Comparison of ENCODE assay signal across 8 cellular contexts in genomic region chrX:101415180-101416130, GRCh38. TPM values are rescaled to one million over a fixed set of nuclear protein-coding genes. Genes with fewer than 3 reads are reported as not detected.
DNase-seq lines count a peak whose midpoint lies in the region; ATAC-seq, FAIRE-seq and TF ChIP-seq lines count a peak whose summit lies in the region.

No MANE protein-coding gene starts in this region.

- no CpG with 5 or more reads among the region's 12 CpGs for WGBS in IMR-90 (ENCODE audit: extremely low coverage in 2 of 2, insufficient read length in 1 of 2), 2 experiments

- H3K18ac ChIP-seq in IMR-90 (ENCODE audit: low read depth, low read length): no peak overlapping the region

- no peak overlapping the region for H2BK20ac ChIP-seq in IMR-90 (ENCODE audit: low read depth, low read length)

- H2AK9ac ChIP-seq in IMR-90 (replicated peaks; ENCODE audit: low read depth, low read length, poor library complexity): peak overlapping the region; percentile 38

- no TSS peak for BruUV-seq in IMR-90 (replicated peaks; lab: Mats Ljungman, UMichigan)

- H3K9me3 ChIP-seq in IMR-90 (ENCODE audit: control insufficient read depth, insufficient read depth, low read length): no peaks in the 10 kb centered on the region

- TF ChIP-seq POLR2A in IMR-90 (IDR thresholded peaks at IDR 0.05; ENCODE audit: low read depth, low read length): no peak

- H3K4me1 ChIP-seq in IMR-90 (ENCODE audit: control insufficient read depth, insufficient read depth, low read length): peaks cover 4% of the 10 kb centered on the region; the same call in 1 of the 2 replicates

- no peak overlapping the region for H2BK120ac ChIP-seq in IMR-90 (ENCODE audit: low read depth, low read length)

- H3K14ac ChIP-seq in IMR-90 (replicated peaks; ENCODE audit: low read depth, low read length): no peak overlapping the region

- H3K9me3 Mint-ChIP-seq in stimulated activated memory B cell treated with anti-CD40 and anti-IgM and Interleukin-4, amounts not matched to agents 10 μg/mL and 1 μg/mL and 100 μg/mL, for 72 hours: no peaks in the 10 kb centered on the region

- H3K27ac Mint-ChIP-seq in stimulated activated memory B cell treated with anti-CD40 and anti-IgM and Interleukin-4, amounts not matched to agents 10 μg/mL and 1 μg/mL and 100 μg/mL, for 72 hours: peak overlapping the region; percentile 82

- H3K79me1 ChIP-seq in IMR-90 (ENCODE audit: low read depth in 1 of 2, low read length in 2 of 2): peaks cover 0 to 6% of the 10 kb centered on the region in 2 experiments; a peak in 1 of 4 replicates

- FAIRE-seq in RCC 7860 (lab: Jason Lieb, UNC) (no peak), islet of Langerhans (lab: Jason Lieb, UNC) (peak; percentile 87)

- dilution Hi-C loops in IMR-90 (cut with HindIII; ENCODE audit: low sequenced_read_pairs, unreplicated experiment): no loop called here

- no peak overlapping the region for H2BK5ac ChIP-seq in IMR-90 (ENCODE audit: low read depth, low read length, poor library complexity, severe bottlenecking)

- peaks cover 9% of the 10 kb centered on the region for H4K20me1 ChIP-seq in IMR-90 (ENCODE audit: insufficient read depth, low read length)

- H2AK5ac ChIP-seq in IMR-90 (ENCODE audit: low read depth, low read length): no peak overlapping the region

- no peak overlapping the region for H4K91ac ChIP-seq in IMR-90 (ENCODE audit: insufficient read depth, low read depth, low read length)

- H3K27ac ChIP-seq in IMR-90 (ENCODE audit: insufficient read depth, low read length): no peak overlapping the region
- H3K27ac ChIP-seq in brain microvascular endothelial cell: no peak overlapping the region

- POLR2A ChIA-PET in IMR-90 (lab: Charles Lee; ENCODE audit: unreplicated experiment): no interaction called here

- no peak overlapping the region for H3K9ac ChIP-seq in IMR-90 (ENCODE audit: low read depth, low read length)

- H3K4me3 ChIP-seq in IMR-90 (ENCODE audit: insufficient read depth, low read depth, low read length) (no peak overlapping the region), brain microvascular endothelial cell (ENCODE audit: low read depth, low read length) (no peak overlapping the region)

- TF ChIP-seq CTCF in IMR-90 (conservative IDR thresholded peaks at IDR 0.05; ENCODE audit: low read depth, low read length) (peak; percentile 77), brain microvascular endothelial cell (IDR thresholded peaks at IDR 0.05; ENCODE audit: low read depth, low read length, missing control alignments) (peak; percentile 74)

- CTCF ChIA-PET in IMR-90 (lab: Yijun Ruan, JAX): interaction anchor here (0.6 to 1.0 kb wide), 3 partner anchors 16 to 370 kb away, joined by 3 read pairs; no protein-coding TSS in a partner anchor

- in situ Hi-C loops in IMR-90 (cut with MboI; ENCODE audit: low sequenced_read_pairs): loop anchor here (5.0 kb wide), 1 partner anchor 382 kb away; no protein-coding TSS in a partner anchor
- in situ Hi-C loops in brain microvascular endothelial cell (cut with HindIII; ENCODE audit: low pct_ligation_motif_present, low sequenced_read_pairs): no loop called here

- H2BK15ac ChIP-seq in IMR-90 (ENCODE audit: low read depth, low read length): no peak overlapping the region

- H3K23ac ChIP-seq in IMR-90 (ENCODE audit: low read depth, low read length): no peak overlapping the region

- H3K36me3 ChIP-seq in IMR-90 (ENCODE audit: control insufficient read depth, insufficient read depth, low read length) (peaks cover 11% of the 10 kb centered on the region), brain microvascular endothelial cell (replicated peaks) (no peaks in the 10 kb centered on the region)

- H3K27me3 Mint-ChIP-seq in stimulated activated memory B cell treated with anti-CD40 and anti-IgM and Interleukin-4, amounts not matched to agents 10 μg/mL and 1 μg/mL and 100 μg/mL, for 72 hours: no peaks in the 10 kb centered on the region

- peaks cover 19% of the 10 kb centered on the region for H3K36me3 Mint-ChIP-seq in stimulated activated memory B cell treated with anti-CD40 and anti-IgM and Interleukin-4, amounts not matched to agents 10 μg/mL and 1 μg/mL and 100 μg/mL, for 72 hours

- H3K9me1 ChIP-seq in IMR-90 (ENCODE audit: insufficient read depth, low read length): no peaks in the 10 kb centered on the region

- intact Hi-C loops in IMR-90 (cut with micrococcal nuclease): loop anchor here (1.0 to 5.0 kb wide), 4 partner anchors 67 to 384 kb away; partner anchors contain the start of gene ARMCX1

- peaks cover 2% of the 10 kb centered on the region; the same call in 1 of the 2 replicates for H3K27me3 ChIP-seq in IMR-90 (ENCODE audit: control insufficient read depth, insufficient read depth, low read length)
- no peaks in the 10 kb centered on the region for H3K27me3 ChIP-seq in brain microvascular endothelial cell (replicated peaks)

- peak overlapping the region in 1 of 2 experiments; percentile 6; a peak in 1 of 4 replicates for H4K8ac ChIP-seq in IMR-90 (ENCODE audit: low read depth in 2 of 2, low read length in 2 of 2)

- peak overlapping the region; percentile 71 for H2AFZ ChIP-seq in IMR-90 (replicated peaks; ENCODE audit: low read length, poor library complexity)

- no peak overlapping the region for H3K56ac ChIP-seq in IMR-90 (ENCODE audit: extremely low read depth, insufficient read depth, low read length)

- H3K4me2 ChIP-seq in IMR-90 (ENCODE audit: low read depth, low read length): peak overlapping the region; percentile 21; the same call in 1 of the 2 replicates

- ATAC-seq in GM21526 (IDR thresholded peaks at IDR 0.05; ENCODE audit: low FRiP score, unreplicated experiment) (peak; percentile 64), IMR-90 (ENCODE audit: low read depth) (peak; percentile 73)
- peak; percentile 73 for ATAC-seq in stimulated activated memory B cell treated with anti-CD40 and anti-IgM and Interleukin-4, amounts not matched to agents 10 μg/mL and 1 μg/mL and 100 μg/mL, for 72 hours

- H3K4me1 Mint-ChIP-seq in stimulated activated memory B cell treated with anti-CD40 and anti-IgM and Interleukin-4, amounts not matched to agents 10 μg/mL and 1 μg/mL and 100 μg/mL, for 72 hours: peaks cover 52% of the 10 kb centered on the region

- peak overlapping the region; percentile 41 for H3K4me3 Mint-ChIP-seq in stimulated activated memory B cell treated with anti-CD40 and anti-IgM and Interleukin-4, amounts not matched to agents 10 μg/mL and 1 μg/mL and 100 μg/mL, for 72 hours

- no peak overlapping the region for H4K5ac ChIP-seq in IMR-90 (ENCODE audit: low read depth, low read length)

- peak; percentile 68 to 79 for DNase-seq in NCI-H524 (lab: John Stamatoyannopoulos, UW)
- DNase-seq in NCI-H524 treated with DMSO at 0.1 percent for 48 hours (lab: John Stamatoyannopoulos, UW): no peak
- DNase-seq in IMR-90: peak; percentile 84
- peak; percentile 18 for DNase-seq in RCC 7860 (ENCODE audit: low spot score)
- DNase-seq in brain microvascular endothelial cell: peak; percentile 44

- 0 out of 2 replicates have a peak overlapping the region, but pooled peaks have one; percentile 3 for H3K4ac ChIP-seq in IMR-90 (ENCODE audit: low read depth, low read length)

- TF ChIP-seq RAD21 in IMR-90 (IDR thresholded peaks at IDR 0.05; ENCODE audit: low read length): peak; percentile 77

TF ChIP-seq in IMR-90, 13 proteins besides CTCF, POLR2A, EP300 and RAD21:
- peak; percentile 44 for TF ChIP-seq SMC3 (IDR thresholded peaks at IDR 0.05; ENCODE audit: low read depth, low read length)
- no peak for TF ChIP-seq CHD1 (IDR thresholded peaks at IDR 0.05; ENCODE audit: low read depth, low read length)
- no peak for TF ChIP-seq CEBPB (IDR thresholded peaks at IDR 0.05; ENCODE audit: low read depth, low read length)
TF ChIP-seq in IMR-90: peak in this region for 1.

RNA-seq across cellular contexts. Expression of gene HNRNPH2, which starts 7.4 kb away (rescaled TPM):
- 54.3 and 95.3 TPM in 2 replicates for total RNA-seq in IMR-90 (2012; rRNA removed)
- 31.4 and 42.8 TPM in 2 replicates for polyA plus RNA-seq in IMR-90 (2012; rRNA removed)
- polyA plus RNA-seq in IMR-90 (2012; cell fraction: cytosol; rRNA removed): 5.2 and 10.1 TPM in 2 replicates
- polyA plus RNA-seq in IMR-90 (2012; cell fraction: nucleus; rRNA removed; ENCODE audit: low replicate concordance): 1.4 and 12.2 TPM in 2 replicates

RNA-seq across cellular contexts. Expression of gene GLA, which starts 7.7 kb away (rescaled TPM):
- total RNA-seq in IMR-90 (2012; rRNA removed): 37.2 and 38.7 TPM in 2 replicates
- 26.4 and 27.9 TPM in 2 replicates for polyA plus RNA-seq in IMR-90 (2012; rRNA removed)
- 11.8 and 15.8 TPM in 2 replicates for polyA plus RNA-seq in IMR-90 (2012; cell fraction: cytosol; rRNA removed)
- polyA plus RNA-seq in IMR-90 (2012; cell fraction: nucleus; rRNA removed; ENCODE audit: low replicate concordance): 14.3 and 57.2 TPM in 2 replicates

RNA-seq across cellular contexts. Expression of gene RPL36A, which starts 24.6 kb away (rescaled TPM):
- total RNA-seq in IMR-90 (2012; rRNA removed): 677 and 1,679 TPM in 2 replicates
- 1,999 and 2,412 TPM in 2 replicates for polyA plus RNA-seq in IMR-90 (2012; rRNA removed)
- 794 and 2,086 TPM in 2 replicates for polyA plus RNA-seq in IMR-90 (2012; cell fraction: cytosol; rRNA removed)
- 62.2 and 963 TPM in 2 replicates for polyA plus RNA-seq in IMR-90 (2012; cell fraction: nucleus; rRNA removed; ENCODE audit: low replicate concordance)

RNA-seq across cellular contexts. Expression of gene BTK, which starts 29.5 kb away (rescaled TPM):
- not detected in 2 replicates for total RNA-seq in IMR-90 (2012; rRNA removed)
- not detected in 2 replicates for polyA plus RNA-seq in IMR-90 (2012; rRNA removed)
- polyA plus RNA-seq in IMR-90 (2012; cell fraction: cytosol; rRNA removed): 0.22 TPM in 1 of 2 replicates, not detected in the other
- 0.03 TPM in 1 of 2 replicates, not detected in the other for polyA plus RNA-seq in IMR-90 (2012; cell fraction: nucleus; rRNA removed; ENCODE audit: low replicate concordance)
